ENCODE assay signal across 18 cellular contexts in genomic region chr1:5896706-5897105, GRCh38.
DNase-seq lines count a peak whose midpoint lies in the region; ATAC-seq lines count a peak whose summit lies in the region.
"Had no signal": no experiment of that assay in that cellular context is flagged by ENCODE, and none has a peak within 500 bp of the region (broad histone marks: within the 10 kb centered on the region; RNA-seq: fewer than 3 reads in every experiment).

No MANE protein-coding gene starts in this region.

- peak overlapping the region; percentile 77 for H3K27ac ChIP-seq in caudate nucleus (ENCODE audit: low read depth, low read length)
- H3K27ac ChIP-seq: neutrophil, RWPE1, thoracic aorta had no signal

- ATAC-seq in GM18858 (IDR thresholded peaks at IDR 0.05; ENCODE audit: unreplicated experiment) (no peak), esophagus mucosa (no peak)
- ATAC-seq: activated CD4-positive, alpha-beta T cell treated with anti-CD3 and anti-CD28 coated beads for 36 hours had no signal

- H3K27me3 ChIP-seq in neuron (ENCODE audit: insufficient read depth, low read length): no peaks in the 10 kb centered on the region
- H3K27me3 ChIP-seq: neutrophil had no signal

- H3K9me3 ChIP-seq in neuron (ENCODE audit: low read length): peaks cover 1% of the 10 kb centered on the region
- H3K9me3 ChIP-seq: neutrophil, thoracic aorta had no signal

- peaks cover 3% of the 10 kb centered on the region for H3K36me3 ChIP-seq in neuron (ENCODE audit: insufficient read depth, low read length)
- H3K36me3 ChIP-seq: neutrophil, thoracic aorta had no signal

- peak; percentile 19 for DNase-seq in G401 (ENCODE audit: low spot score)
- peak in 17 of 61 donors; percentile 8 to 39 (median 18) for DNase-seq in caudate nucleus (lab: John Stamatoyannopoulos, UW)
- peak; percentile 22 for DNase-seq in kidney tubule cell (ENCODE audit: low spot score)
- no peak for DNase-seq in NCI-H1105 treated with DMSO at 0.1 percent for 48 hours (lab: John Stamatoyannopoulos, UW)
- DNase-seq in activated CD4-positive, alpha-beta T cell treated with anti-CD3 and anti-CD28 coated beads, Interleukin-2, amount 50 U/mL, for 1 hour: no peak
- DNase-seq: activated CD4-positive, alpha-beta T cell treated with anti-CD3 and anti-CD28 coated beads for 36 hours; activated gamma-delta T cell; CD4-positive, CD25-positive, alpha-beta regulatory T cell; effector CD8-positive, alpha-beta T cell; NCI-H1092; NCI-H524 treated with DMSO at 0.1 percent for 48 hours; stimulated activated CD4-positive, alpha-beta T cell treated with anti-CD3 and anti-CD28 coated beads, Interleukin-15, amount 100 ng/mL, for 24 hours had no signal

- peak overlapping the region; percentile 23 for H2AFZ ChIP-seq in neuron (ENCODE audit: low read depth, low read length)

- H3K4me1 ChIP-seq in neuron (ENCODE audit: insufficient read depth, low read length): peaks cover 19% of the 10 kb centered on the region

- H3K4me3 ChIP-seq in neuron (ENCODE audit: low read length): no peak overlapping the region
- H3K4me3 ChIP-seq: thoracic aorta had no signal

- in situ Hi-C loops in G401 (cut with HindIII; ENCODE audit: low sequenced_read_pairs): no loop called here

Comparison
In these comparisons a context has a peak if more than half of its experiments do, and no peak if none do; other contexts are left out.
1. DNase-seq: peak in G401 (single experiment) and kidney tubule cell (single experiment); none in NCI-H1105 treated with DMSO at 0.1 percent for 48 hours (single experiment) and activated CD4-positive, alpha-beta T cell treated with anti-CD3 and anti-CD28 coated beads, Interleukin-2, amount 50 U/mL, for 1 hour (single experiment).